Comparison of ENCODE assay signal across 16 cellular contexts in genomic region chr2:26640781-26641564, GRCh38. TPM values are rescaled to one million over a fixed set of nuclear protein-coding genes. Genes with fewer than 3 reads are reported as not detected.
DNase-seq lines count a peak whose midpoint lies in the region; ATAC-seq, FAIRE-seq and TF ChIP-seq lines count a peak whose summit lies in the region.
"Had no signal": no experiment of that assay in that cellular context is flagged by ENCODE, and none has a peak within 500 bp of the region (broad histone marks: within the 10 kb centered on the region; RNA-seq: fewer than 3 reads in every experiment).

Gene CIB4, minus strand, starts transcription at chr2:26641366. Its CDS starts 52 bp downstream, at chr2:26641314.

- H3K9ac ChIP-seq in astrocyte (ENCODE audit: low read length), result no peak within 1 kb of the TSS

- peaks cover 6% of the 10 kb centered on the region for H3K4me1 Mint-ChIP-seq in astrocyte (ENCODE audit: low read depth, unreplicated experiment)
- H3K4me1 Mint-ChIP-seq in activated CD8-positive, alpha-beta T cell treated with anti-CD3 and anti-CD28 coated beads for 36 hours (ENCODE audit: low read depth), result no peaks in the 10 kb centered on the region

- no peaks in the 10 kb centered on the region for H4K20me1 ChIP-seq in astrocyte (ENCODE audit: insufficient read depth, low read length)

- no peak within 1 kb of the TSS for H2AFZ ChIP-seq in astrocyte (ENCODE audit: low read depth, low read length)

- H3K4me3 ChIP-seq in astrocyte (ENCODE audit: insufficient read depth, low read depth, low read length), result no peak within 1 kb of the TSS
- no peak within 1 kb of the TSS for H3K4me3 ChIP-seq in uterus
- H3K4me3 ChIP-seq: GM12878, SK-N-MC, vagina had no signal

- H3K27ac Mint-ChIP-seq in astrocyte (ENCODE audit: unreplicated experiment), result no peak within 1 kb of the TSS
- H3K27ac Mint-ChIP-seq in activated CD8-positive, alpha-beta T cell treated with anti-CD3 and anti-CD28 coated beads for 36 hours, result no peak within 1 kb of the TSS

- DNase-seq in activated effector memory CD4-positive, alpha-beta T cell treated with anti-CD3 and anti-CD28 coated beads, Interleukin-2, amount 50 U/mL, for 16 hours, result peak; percentile 46
- no peak for DNase-seq in activated effector memory CD4-positive, alpha-beta T cell treated with Interleukin-2 at 50 U/mL for 16 hours
- DNase-seq in astrocyte (ENCODE audit: low read depth) (no peak), kidney tubule cell (ENCODE audit: low spot score) (peak; percentile 91), urothelium cell line (ENCODE audit: low spot score) (peak; percentile 68), superior temporal gyrus (ENCODE audit: extremely low spot score) (no peak), uterus (no peak)
- DNase-seq in activated CD8-positive, alpha-beta T cell treated with anti-CD3 and anti-CD28 coated beads for 36 hours, result no peak
- DNase-seq: left ventricle myocardium superior, WERI-Rb-1 had no signal

- H3K4me2 ChIP-seq in astrocyte (ENCODE audit: low read length), result peak within 1 kb of the TSS; percentile 54

- H3K79me2 ChIP-seq in astrocyte (ENCODE audit: insufficient read depth, low read length), result no peaks in the 10 kb centered on the region

- H3K36me3 ChIP-seq in astrocyte (ENCODE audit: insufficient read depth, low read length), result no peaks in the 10 kb centered on the region
- H3K36me3 ChIP-seq in uterus, result no peaks in the 10 kb centered on the region
- H3K36me3 ChIP-seq: vagina, WERI-Rb-1 had no signal

- peak within 1 kb of the TSS; percentile 55 for H3K4me3 Mint-ChIP-seq in astrocyte (ENCODE audit: unreplicated experiment)
- no peak within 1 kb of the TSS for H3K4me3 Mint-ChIP-seq in activated CD8-positive, alpha-beta T cell treated with anti-CD3 and anti-CD28 coated beads for 36 hours

- H3K36me3 Mint-ChIP-seq in astrocyte (ENCODE audit: low read depth, unreplicated experiment), result no peaks in the 10 kb centered on the region
- H3K36me3 Mint-ChIP-seq in activated CD8-positive, alpha-beta T cell treated with anti-CD3 and anti-CD28 coated beads for 36 hours (ENCODE audit: low read depth), result no peaks in the 10 kb centered on the region

- intact Hi-C loops in activated CD8-positive, alpha-beta T cell treated with anti-CD3 and anti-CD28 coated beads for 36 hours (cut with micrococcal nuclease), result no loop called here
- intact Hi-C loops in uterus (cut with DNase I; ENCODE audit: low total_unique reads), result no loop called here

- H3K27me3 Mint-ChIP-seq in astrocyte (ENCODE audit: low read depth, unreplicated experiment), result peaks cover 27% of the 10 kb centered on the region
- peaks cover 17% of the 10 kb centered on the region for H3K27me3 Mint-ChIP-seq in activated CD8-positive, alpha-beta T cell treated with anti-CD3 and anti-CD28 coated beads for 36 hours

- no peak for TF ChIP-seq POLR2A in uterus (IDR thresholded peaks at IDR 0.05)

- H3K27ac ChIP-seq in astrocyte (ENCODE audit: low read depth, low read length), result no peak within 1 kb of the TSS
- no peak within 1 kb of the TSS for H3K27ac ChIP-seq in uterus
- H3K27ac ChIP-seq: SK-N-MC, vagina, WERI-Rb-1 had no signal

- H3K9me3 Mint-ChIP-seq in astrocyte (ENCODE audit: unreplicated experiment), result no peaks in the 10 kb centered on the region
- no peaks in the 10 kb centered on the region for H3K9me3 Mint-ChIP-seq in activated CD8-positive, alpha-beta T cell treated with anti-CD3 and anti-CD28 coated beads for 36 hours

- H3K27me3 ChIP-seq in astrocyte (ENCODE audit: insufficient read depth, low read length) (peaks cover 34% of the 10 kb centered on the region), uterus (no peaks in the 10 kb centered on the region)
- H3K27me3 ChIP-seq: vagina had no signal

- CTCF ChIA-PET in activated CD8-positive, alpha-beta T cell treated with anti-CD3 and anti-CD28 coated beads for 36 hours (lab: Charles Lee), result interaction anchor here (1.6 kb wide), 1 partner anchor 35 kb away, joined by 6 read pairs; no protein-coding TSS in a partner anchor

- H3K4me1 ChIP-seq in astrocyte (ENCODE audit: insufficient read depth, low read length) (peaks cover 8% of the 10 kb centered on the region), uterus (no peaks in the 10 kb centered on the region)

- no peak for ATAC-seq in activated CD8-positive, alpha-beta T cell treated with anti-CD3 and anti-CD28 coated beads for 36 hours
- ATAC-seq: left ventricle myocardium superior had no signal

- H3K9me3 ChIP-seq in astrocyte (ENCODE audit: insufficient read depth, low read depth, low read length) (no peaks in the 10 kb centered on the region), uterus (no peaks in the 10 kb centered on the region)
- H3K9me3 ChIP-seq: vagina had no signal

- POLR2A ChIA-PET in activated CD8-positive, alpha-beta T cell treated with anti-CD3 and anti-CD28 coated beads for 36 hours (lab: Charles Lee), result interaction anchor here (0.9 to 1.4 kb wide), 2 partner anchors 9 to 11 kb away, joined by 3 to 4 read pairs; no protein-coding TSS in a partner anchor

- TF ChIP-seq CTCF in astrocyte (IDR thresholded peaks at IDR 0.05; ENCODE audit: insufficient read depth, low read depth, low read length) (no peak), uterus (IDR thresholded peaks at IDR 0.05) (no peak)
- TF ChIP-seq CTCF in activated CD8-positive, alpha-beta T cell treated with anti-CD3 and anti-CD28 coated beads for 36 hours (IDR thresholded peaks at IDR 0.05), result no peak

- no peak for FAIRE-seq in astrocyte (lab: Jason Lieb, UNC)
- FAIRE-seq in urothelium cell line (lab: Jason Lieb, UNC), result peak; percentile 59
- FAIRE-seq: frontal cortex, GM19239 had no signal

RNA-seq across cellular contexts. Expression of gene CIB4, which starts in this region (rescaled TPM):
- total RNA-seq in astrocyte, result not detected in 2 replicates
- not detected for total RNA-seq in activated CD8-positive, alpha-beta T cell treated with anti-CD3 and anti-CD28 coated beads for 36 hours
- under 1 TPM in 1 of 4 donors, not detected in 3; 0.61 TPM for total RNA-seq in uterus
- total RNA-seq: frontal cortex, GM12878, H4, left ventricle myocardium superior, vagina had no signal

Comparison
In these comparisons a context has a peak if more than half of its experiments do, and no peak if none do; other contexts are left out.
1. DNase-seq: peak in activated effector memory CD4-positive, alpha-beta T cell treated with anti-CD3 and anti-CD28 coated beads, Interleukin-2, amount 50 U/mL, for 16 hours (single experiment), kidney tubule cell (single experiment) and urothelium cell line (single experiment); none in activated effector memory CD4-positive, alpha-beta T cell treated with Interleukin-2 at 50 U/mL for 16 hours (single experiment), astrocyte (single experiment), superior temporal gyrus (single experiment), activated CD8-positive, alpha-beta T cell treated with anti-CD3 and anti-CD28 coated beads for 36 hours (single experiment) and uterus (0 of 2).